In the genomic region with DNA sequence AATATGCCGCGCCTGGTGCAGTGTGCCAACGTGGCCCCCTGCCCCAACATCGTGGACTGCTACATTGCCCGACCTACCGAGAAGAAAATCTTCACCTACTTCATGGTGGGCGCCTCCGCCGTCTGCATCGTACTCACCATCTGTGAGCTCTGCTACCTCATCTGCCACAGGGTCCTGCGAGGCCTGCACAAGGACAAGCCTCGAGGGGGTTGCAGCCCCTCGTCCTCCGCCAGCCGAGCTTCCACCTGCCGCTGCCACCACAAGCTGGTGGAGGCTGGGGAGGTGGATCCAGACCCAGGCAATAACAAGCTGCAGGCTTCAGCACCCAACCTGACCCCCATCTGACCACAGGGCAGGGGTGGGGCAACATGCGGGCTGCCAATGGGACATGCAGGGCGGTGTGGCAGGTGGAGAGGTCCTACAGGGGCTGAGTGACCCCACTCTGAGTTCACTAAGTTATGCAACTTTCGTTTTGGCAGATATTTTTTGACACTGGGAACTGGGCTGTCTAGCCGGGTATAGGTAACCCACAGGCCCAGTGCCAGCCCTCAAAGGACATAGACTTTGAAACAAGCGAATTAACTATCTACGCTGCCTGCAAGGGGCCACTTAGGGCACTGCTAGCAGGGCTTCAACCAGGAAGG, we compare ENCODE assay signal across 37 cellular contexts. TPM values are rescaled to one million over a fixed set of nuclear protein-coding genes. Genes with fewer than 3 reads are reported as not detected.
"Had no signal": no experiment of that assay in that cellular context is flagged by ENCODE, and none has a peak within 500 bp of the region (broad histone marks: within the 10 kb centered on the region; RNA-seq: fewer than 3 reads in every experiment).

No MANE protein-coding gene starts in this region.

- H3K4me3 Mint-ChIP-seq: activated B cell treated with CpG ODN at 0.5 μM for 24 hours; activated CD8-positive, alpha-beta T cell treated with anti-CD3 and anti-CD28 coated beads for 36 hours; activated naive CD8-positive, alpha-beta T cell; activated T-cell treated with anti-CD3 and anti-CD28 coated beads, Interleukin-2, amount 50 U/mL, for 72 hours; nephron; stimulated activated memory B cell treated with anti-CD40 and anti-IgM and Interleukin-4, amounts not matched to agents 10 μg/mL and 1 μg/mL and 100 μg/mL, for 72 hours; stimulated activated naive CD8-positive, alpha-beta T cell treated with anti-CD3 and anti-CD28 coated beads, Interleukin-15, amount 100 ng/mL, for 72 hours had no signal

- DNase-seq: activated B cell treated with CpG ODN at 0.5 μM for 24 hours; activated CD4-positive, alpha-beta T cell treated with anti-CD3 and anti-CD28 coated beads, Interleukin-2, amount 50 U/mL, for 1 hour; activated CD8-positive, alpha-beta T cell treated with anti-CD3 and anti-CD28 coated beads for 36 hours; activated effector memory CD4-positive, alpha-beta T cell treated with Interleukin-2 at 50 U/mL for 16 hours; activated naive CD4-positive, alpha-beta T cell treated with Interleukin-2 at 50 U/mL for 16 hours; activated T-cell treated with anti-CD3 and anti-CD28 coated beads for 4 hours; activated T-cell treated with anti-CD3 and anti-CD28 coated beads, Interleukin-2, amount 50 U/mL, for 72 hours; adrenal gland; body of pancreas; cerebellar nuclear complex; colonic mucosa; effector memory CD4-positive, alpha-beta T cell; foreskin fibroblast; hippocampal formation; kidney; left colon; lower lobe of right lung; mesendoderm; retina; stimulated activated CD4-positive, alpha-beta T cell treated with anti-CD3 and anti-CD28 coated beads, Interleukin-1b, Interleukin-23, amount 100 ng/mL, for 48 hours; stimulated activated CD4-positive, alpha-beta T cell treated with anti-CD3 and anti-CD28 coated beads, Interleukin-4, amount 100 ng/mL, for 4 hours; stimulated activated CD8-positive, alpha-beta memory T cell treated with anti-CD3 and anti-CD28 coated beads, Interleukin-4, amount 100 ng/mL, for 48 hours; stimulated activated naive CD8-positive, alpha-beta T cell treated with anti-CD3 and anti-CD28 coated beads, Interleukin-15, amount 100 ng/mL, for 72 hours; T-helper 2 cell; upper lobe of right lung had no signal

- H3K4me3 ChIP-seq: adrenal gland, body of pancreas, cardiac muscle cell, colonic mucosa, dorsolateral prefrontal cortex, lower lobe of right lung, prostate gland, smooth muscle cell, upper lobe of right lung had no signal

- H3K27ac ChIP-seq: adrenal gland, body of pancreas, cardiac muscle cell, colonic mucosa, lower lobe of right lung, neutrophil, prostate gland, upper lobe of right lung had no signal

- H3K36me3 Mint-ChIP-seq: activated naive CD8-positive, alpha-beta T cell; stimulated activated memory B cell treated with anti-CD40 and anti-IgM and Interleukin-4, amounts not matched to agents 10 μg/mL and 1 μg/mL and 100 μg/mL, for 72 hours had no signal

- H3K9me3 ChIP-seq: adrenal gland, body of pancreas, colonic mucosa, lower lobe of right lung, neutrophil, prostate gland, upper lobe of right lung had no signal

- H3K27ac Mint-ChIP-seq: activated B cell treated with CpG ODN at 0.5 μM for 24 hours; activated CD8-positive, alpha-beta T cell treated with anti-CD3 and anti-CD28 coated beads for 36 hours; activated naive CD8-positive, alpha-beta T cell; activated T-cell treated with anti-CD3 and anti-CD28 coated beads, Interleukin-2, amount 50 U/mL, for 72 hours; nephron; stimulated activated memory B cell treated with anti-CD40 and anti-IgM and Interleukin-4, amounts not matched to agents 10 μg/mL and 1 μg/mL and 100 μg/mL, for 72 hours; stimulated activated naive CD8-positive, alpha-beta T cell treated with anti-CD3 and anti-CD28 coated beads, Interleukin-15, amount 100 ng/mL, for 72 hours had no signal

- H3K9me3 Mint-ChIP-seq: activated B cell treated with CpG ODN at 0.5 μM for 24 hours; activated CD8-positive, alpha-beta T cell treated with anti-CD3 and anti-CD28 coated beads for 36 hours; activated T-cell treated with anti-CD3 and anti-CD28 coated beads, Interleukin-2, amount 50 U/mL, for 72 hours; nephron; stimulated activated memory B cell treated with anti-CD40 and anti-IgM and Interleukin-4, amounts not matched to agents 10 μg/mL and 1 μg/mL and 100 μg/mL, for 72 hours; stimulated activated naive CD8-positive, alpha-beta T cell treated with anti-CD3 and anti-CD28 coated beads, Interleukin-15, amount 100 ng/mL, for 72 hours had no signal

- H3K4me1 ChIP-seq: colonic mucosa had no signal

- ATAC-seq: body of pancreas; esophagus mucosa; left colon; lower lobe of right lung; stimulated activated memory B cell treated with anti-CD40 and anti-IgM and Interleukin-4, amounts not matched to agents 10 μg/mL and 1 μg/mL and 100 μg/mL, for 72 hours; stimulated activated naive CD8-positive, alpha-beta T cell treated with anti-CD3 and anti-CD28 coated beads, Interleukin-15, amount 100 ng/mL, for 72 hours; upper lobe of right lung had no signal

- H3K27me3 ChIP-seq: body of pancreas had no signal

- H3K4me2 ChIP-seq: smooth muscle cell had no signal

- H3K36me3 ChIP-seq: adrenal gland, cardiac muscle cell, colonic mucosa, lower lobe of right lung, neutrophil, prostate gland, upper lobe of right lung had no signal

RNA-seq across cellular contexts. Expression of gene GJB3, which starts 4.3 kb away (rescaled TPM):
- total RNA-seq: activated B cell treated with CpG ODN at 0.5 μM for 24 hours; activated CD8-positive, alpha-beta T cell treated with anti-CD3 and anti-CD28 coated beads for 36 hours; activated T-cell treated with anti-CD3 and anti-CD28 coated beads, Interleukin-2, amount 50 U/mL, for 72 hours; cardiac muscle cell; endothelial cell of umbilical vein; osteocyte had no signal
- polyA plus RNA-seq: cardiac muscle cell, endothelial cell of umbilical vein had no signal

RNA-seq across cellular contexts. Expression of gene GJA4, which starts 7.4 kb away (rescaled TPM):
- total RNA-seq: activated B cell treated with CpG ODN at 0.5 μM for 24 hours; activated CD8-positive, alpha-beta T cell treated with anti-CD3 and anti-CD28 coated beads for 36 hours; osteocyte; smooth muscle cell had no signal
- polyA plus RNA-seq: cardiac muscle cell, smooth muscle cell had no signal

RNA-seq across cellular contexts. Expression of gene GJB4, which starts 25.8 kb away (rescaled TPM):
- total RNA-seq: activated B cell treated with CpG ODN at 0.5 μM for 24 hours; activated CD8-positive, alpha-beta T cell treated with anti-CD3 and anti-CD28 coated beads for 36 hours; activated T-cell treated with anti-CD3 and anti-CD28 coated beads, Interleukin-2, amount 50 U/mL, for 72 hours; adrenal gland; aorta; body of pancreas; cardiac muscle cell; endothelial cell of umbilical vein; osteocyte; upper lobe of right lung had no signal
- polyA plus RNA-seq: adrenal gland, aorta, cardiac muscle cell, endothelial cell of umbilical vein, smooth muscle cell had no signal

RNA-seq across cellular contexts. Expression of gene GJB5, which starts 30.5 kb away (rescaled TPM):
- total RNA-seq: activated B cell treated with CpG ODN at 0.5 μM for 24 hours; activated CD8-positive, alpha-beta T cell treated with anti-CD3 and anti-CD28 coated beads for 36 hours; activated T-cell treated with anti-CD3 and anti-CD28 coated beads, Interleukin-2, amount 50 U/mL, for 72 hours; adrenal gland; aorta; body of pancreas; cardiac muscle cell; endothelial cell of umbilical vein; kidney; left colon; lower lobe of right lung; osteocyte; upper lobe of right lung had no signal
- polyA plus RNA-seq: adrenal gland, aorta, cardiac muscle cell, endothelial cell of umbilical vein had no signal
